ENCODE assay signal across 8 cellular contexts in genomic region chr9:21974542-21975409, GRCh38. TPM values are rescaled to one million over a fixed set of nuclear protein-coding genes. Genes with fewer than 3 reads are reported as not detected.
DNase-seq lines count a peak whose midpoint lies in the region; ATAC-seq and TF ChIP-seq lines count a peak whose summit lies in the region.

No MANE protein-coding gene starts in this region.

- ATAC-seq in HG03025 (IDR thresholded peaks at IDR 0.05; ENCODE audit: low FRiP score, unreplicated experiment) (peak; percentile 70), gastrocnemius medialis (peak; percentile 52 to 53)

- TF ChIP-seq POLR2A in gastrocnemius medialis (IDR thresholded peaks at IDR 0.05): no peak

- no peak overlapping the region for H3K27ac ChIP-seq in gastrocnemius medialis

- intact Hi-C loops in gastrocnemius medialis (cut with DNase I; ENCODE audit: low total_unique reads): loop anchor here (2.0 kb wide), 1 partner anchor 18 kb away; no protein-coding TSS in a partner anchor

- H3K9me3 Mint-ChIP-seq in activated naive CD4-positive, alpha-beta T cell treated with anti-CD3 and anti-CD28 coated beads, Interleukin-2, amount 50 U/mL, for 24 hours: peaks cover 24% of the 10 kb centered on the region

- peak overlapping the region; percentile 24 for H3K27ac Mint-ChIP-seq in activated naive CD4-positive, alpha-beta T cell treated with anti-CD3 and anti-CD28 coated beads, Interleukin-2, amount 50 U/mL, for 24 hours

- peak in 2 of 3 donors; percentile 30 to 37 for DNase-seq in stimulated activated CD4-positive, alpha-beta T cell treated with anti-CD3 and anti-CD28 coated beads, Interleukin-12 subunit alpha, Interleukin-12 subunit beta, amount 100 ng/mL, for 48 hours (ENCODE audit: low read depth in 2 of 3, low spot score in 1 of 3)
- DNase-seq in stimulated activated CD4-positive, alpha-beta T cell treated with anti-CD3 and anti-CD28 coated beads, Interleukin-12 subunit alpha, Interleukin-12 subunit beta, amount 100 ng/mL, for 4 hours: no peak
- DNase-seq in NCI-H510A treated with DMSO at 0.1 percent for 48 hours (lab: John Stamatoyannopoulos, UW) (peak; percentile 74), hepatic stellate cell (ENCODE audit: low spot score) (peak; percentile 62), gastrocnemius medialis (no peak), globus pallidus (ENCODE audit: low spot score) (no peak)

- no peaks in the 10 kb centered on the region for H3K9me3 ChIP-seq in gastrocnemius medialis

- TF ChIP-seq CTCF in gastrocnemius medialis (IDR thresholded peaks at IDR 0.05 in 4 of 5, conservative IDR thresholded peaks at IDR 0.05 in 1 of 5): no peak

- in situ Hi-C loops in gastrocnemius medialis (cut with MboI; ENCODE audit: low sequenced_read_pairs in 4 of 4): loop anchor here in 2 of 4 donors (25.0 kb wide), 1 partner anchor 637 kb away; the partner anchor contains the start of gene KLHL9 (in 2 of the 2)

- peak overlapping the region; percentile 89 for H3K4me3 Mint-ChIP-seq in activated naive CD4-positive, alpha-beta T cell treated with anti-CD3 and anti-CD28 coated beads, Interleukin-2, amount 50 U/mL, for 24 hours

- no peaks in the 10 kb centered on the region for H3K36me3 ChIP-seq in gastrocnemius medialis

- peaks cover 93 to 100% (median 98%) of the 10 kb centered on the region in 3 donors for H3K27me3 ChIP-seq in gastrocnemius medialis

- H3K27me3 Mint-ChIP-seq in activated naive CD4-positive, alpha-beta T cell treated with anti-CD3 and anti-CD28 coated beads, Interleukin-2, amount 50 U/mL, for 24 hours: peaks cover 72% of the 10 kb centered on the region

- peaks cover 16% of the 10 kb centered on the region for H3K4me1 Mint-ChIP-seq in activated naive CD4-positive, alpha-beta T cell treated with anti-CD3 and anti-CD28 coated beads, Interleukin-2, amount 50 U/mL, for 24 hours

- peaks cover 13% of the 10 kb centered on the region in 2 donors for H3K4me1 ChIP-seq in gastrocnemius medialis

- H3K4me3 ChIP-seq in gastrocnemius medialis: peak overlapping the region; percentile 49 to 69 (median 54)

- H3K36me3 Mint-ChIP-seq in activated naive CD4-positive, alpha-beta T cell treated with anti-CD3 and anti-CD28 coated beads, Interleukin-2, amount 50 U/mL, for 24 hours: peaks cover 2% of the 10 kb centered on the region

RNA-seq across cellular contexts. Expression of gene CDKN2A, which starts 19.4 kb away (rescaled TPM):
- under 1 TPM in 2 of 4 donors, not detected in 2; 0.65 to 1.00 TPM for total RNA-seq in gastrocnemius medialis

RNA-seq across cellular contexts. Expression of gene CDKN2B-AS1, which starts 19.8 kb away (rescaled TPM):
- under 1 TPM in 1 of 4 donors, not detected in 3; 0.46 TPM for total RNA-seq in gastrocnemius medialis

RNA-seq across cellular contexts. Expression of gene CDKN2B, which starts 34.3 kb away (rescaled TPM):
- 10 to 100 TPM in 3 of 4 donors, 1 to 10 TPM in 1; 4.5 to 25.1 (median 15.6) TPM for total RNA-seq in gastrocnemius medialis

Comparison
In these comparisons a context has a peak if more than half of its experiments do, and no peak if none do; other contexts are left out.
1. DNase-seq: peak in stimulated activated CD4-positive, alpha-beta T cell treated with anti-CD3 and anti-CD28 coated beads, Interleukin-12 subunit alpha, Interleukin-12 subunit beta, amount 100 ng/mL, for 48 hours (2 of 3), NCI-H510A treated with DMSO at 0.1 percent for 48 hours (single experiment) and hepatic stellate cell (single experiment); none in stimulated activated CD4-positive, alpha-beta T cell treated with anti-CD3 and anti-CD28 coated beads, Interleukin-12 subunit alpha, Interleukin-12 subunit beta, amount 100 ng/mL, for 4 hours (single experiment), gastrocnemius medialis (0 of 2) and globus pallidus (single experiment).